Comparison of ENCODE assay signal across 22 cellular contexts in the genomic region with DNA sequence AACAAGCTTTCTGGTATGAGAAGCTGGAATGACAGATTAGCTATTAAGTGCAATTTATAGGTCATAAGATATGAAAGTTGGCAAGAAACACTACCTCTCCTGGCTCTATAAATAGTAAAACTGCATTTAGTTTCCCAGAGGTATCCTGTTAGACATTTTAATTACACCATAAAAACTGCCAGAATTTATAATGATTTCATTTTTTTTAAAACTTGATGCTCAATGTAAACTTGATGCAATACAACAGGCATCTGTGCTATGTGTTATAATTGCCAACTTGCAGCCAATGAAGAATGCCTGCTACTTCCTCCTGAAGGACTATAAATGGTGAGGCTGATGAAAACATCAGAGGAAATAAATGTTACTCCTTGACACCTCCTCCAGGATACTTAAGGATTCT.
DNase-seq lines count a peak whose midpoint lies in the region; ATAC-seq, FAIRE-seq and TF ChIP-seq lines count a peak whose summit lies in the region.
"Had no signal": no experiment of that assay in that cellular context is flagged by ENCODE, and none has a peak within 500 bp of the region (broad histone marks: within the 10 kb centered on the region; RNA-seq: fewer than 3 reads in every experiment).

No MANE protein-coding gene starts in this region.

- H3K27ac ChIP-seq in SK-N-SH (ENCODE audit: low read depth in 2 of 2, low read length in 1 of 2) (peak overlapping the region in 1 of 2 experiments; percentile 5; a peak in 1 of 4 replicates), PC-9 (peak overlapping the region; percentile 30; the same call in 1 of the 2 replicates), small intestine (ENCODE audit: low read depth in 1 of 2, low read length in 1 of 2) (no peak overlapping the region), ovary (no peak overlapping the region)
- H3K27ac ChIP-seq: A549, foreskin keratinocyte, skin epidermis, transverse colon had no signal

- DNase-seq in SK-N-SH (no peak), PC-9 (peak in 1 of 2 experiments; percentile 81), fibroblast of villous mesenchyme (ENCODE audit: low read depth) (peak; percentile 33), small intestine (peak; percentile 65), ovary (no peak), posterior cingulate gyrus (no peak)
- DNase-seq: activated CD4-positive, alpha-beta T cell treated with anti-CD3 and anti-CD28 coated beads, Interleukin-2, amount 10 ng/mL, durations not matched to agents 24 days and 14 days; activated naive CD4-positive, alpha-beta T cell treated with anti-CD3 and anti-CD28 coated beads, Interleukin-2, amount 10 ng/mL, durations not matched to agents 7 days and 5 days; CD8-positive, alpha-beta memory T cell; effector CD4-positive, alpha-beta T cell; H9; mammary epithelial cell; MV-4-11; SIG-M5; T-helper 9 cell; transverse colon had no signal

- H3K27me3 ChIP-seq in SK-N-SH (ENCODE audit: insufficient read depth) (no peaks in the 10 kb centered on the region), PC-9 (ENCODE audit: insufficient read depth, low read depth) (no peaks in the 10 kb centered on the region), small intestine (ENCODE audit: control insufficient read depth in 2 of 2, insufficient read depth in 2 of 2, low read length in 2 of 2) (no peaks in the 10 kb centered on the region), ovary (no peaks in the 10 kb centered on the region)
- H3K27me3 ChIP-seq: foreskin keratinocyte, transverse colon had no signal

- no peak for TF ChIP-seq RAD21 in SK-N-SH (IDR thresholded peaks at IDR 0.05; ENCODE audit: low read length)

- H3F3A ChIP-seq in SK-N-SH (replicated peaks; ENCODE audit: insufficient read depth) (no peaks in the 10 kb centered on the region), PC-9 (ENCODE audit: insufficient read depth, low read depth) (no peaks in the 10 kb centered on the region)

- ATAC-seq in SK-N-SH treated with all-trans-retinoic acid at 6 μM for 48 hours (peak; percentile 73), HG03521 (IDR thresholded peaks at IDR 0.05; ENCODE audit: unreplicated experiment) (no peak)
- ATAC-seq: A549; foreskin keratinocyte; stimulated activated memory B cell treated with anti-CD40 and anti-IgM and Interleukin-4, amounts not matched to agents 10 μg/mL and 1 μg/mL and 100 μg/mL, for 72 hours had no signal

- H3K4me2 ChIP-seq in SK-N-SH (no peak overlapping the region), PC-9 (no peak overlapping the region)
- H3K4me2 ChIP-seq: A549 had no signal

- H3K4me1 ChIP-seq in SK-N-SH (ENCODE audit: control insufficient read depth in 1 of 2, insufficient read depth in 2 of 2, low read depth in 1 of 2, low read length in 1 of 2) (peaks cover 4 to 15% of the 10 kb centered on the region in 2 experiments; a peak in 3 of 4 replicates), PC-9 (replicated peaks; ENCODE audit: insufficient read depth) (no peaks in the 10 kb centered on the region), small intestine (ENCODE audit: control insufficient read depth in 2 of 2, insufficient read depth in 1 of 2, low read depth in 1 of 2, low read length in 1 of 2) (peaks cover 3 to 17% of the 10 kb centered on the region in 2 donors), ovary (ENCODE audit: insufficient read depth) (no peaks in the 10 kb centered on the region)

- FAIRE-seq in small intestine (lab: Jason Lieb, UNC), result no peak
- FAIRE-seq: A549 had no signal

- no peak for TF ChIP-seq POLR2A in ovary (IDR thresholded peaks at IDR 0.05)

- H3K79me2 ChIP-seq in SK-N-SH (ENCODE audit: insufficient read depth) (no peaks in the 10 kb centered on the region), PC-9 (ENCODE audit: low read depth) (no peaks in the 10 kb centered on the region)

- POLR2A ChIA-PET in SK-N-SH (lab: Yijun Ruan, JAX), result no interaction called here
- POLR2A ChIA-PET in PC-9 (lab: Charles Lee; ENCODE audit: unreplicated experiment), result interaction anchor here (0.6 kb wide), 1 partner anchor 64 kb away, joined by 4 read pairs; no protein-coding TSS in a partner anchor

- H3K9me3 ChIP-seq in SK-N-SH, result no peaks in the 10 kb centered on the region
- H3K9me3 ChIP-seq in PC-9 (ENCODE audit: insufficient read depth, low read depth), result no peaks in the 10 kb centered on the region
- no peaks in the 10 kb centered on the region for H3K9me3 ChIP-seq in small intestine (ENCODE audit: control insufficient read depth, low read depth)
- no peaks in the 10 kb centered on the region for H3K9me3 ChIP-seq in ovary
- H3K9me3 ChIP-seq: A549, transverse colon had no signal

- H3K4me3 ChIP-seq in SK-N-SH (ENCODE audit: low read depth in 2 of 2, low read length in 1 of 2) (no peak overlapping the region), PC-9 (no peak overlapping the region), fibroblast of villous mesenchyme (ENCODE audit: low read depth, low read length) (no peak overlapping the region), small intestine (ENCODE audit: low read depth in 1 of 2, low read length in 2 of 2) (no peak overlapping the region), ovary (no peak overlapping the region)
- H3K4me3 ChIP-seq: A549, skin epidermis, transverse colon had no signal

- CTCF ChIA-PET in SK-N-SH (lab: Yijun Ruan, JAX) (interaction anchor here (0.7 to 1.5 kb wide), 4 partner anchors 8 to 129 kb away, joined by 3 read pairs; no protein-coding TSS in a partner anchor), PC-9 (lab: Charles Lee) (no interaction called here)

- intact Hi-C loops in PC-9 (cut with micrococcal nuclease; ENCODE audit: unreplicated experiment), result no loop called here
- intact Hi-C loops in ovary (cut with DNase I), result no loop called here
- intact Hi-C loops in posterior cingulate gyrus (cut with DNase I), result no loop called here

- BruUV-seq in PC-9 (replicated peaks; lab: Mats Ljungman, UMichigan), result no TSS peak

- TF ChIP-seq EP300 in SK-N-SH (IDR thresholded peaks at IDR 0.05; ENCODE audit: borderline replicate concordance in 1 of 2, low read depth in 1 of 2, low read length in 1 of 2) (no peak), ovary (IDR thresholded peaks at IDR 0.05) (no peak)

- H2AFZ ChIP-seq in SK-N-SH (ENCODE audit: low read depth) (no peak overlapping the region), PC-9 (no peak overlapping the region)

- H4K20me1 ChIP-seq in SK-N-SH (ENCODE audit: insufficient read depth) (no peaks in the 10 kb centered on the region), PC-9 (ENCODE audit: insufficient read depth) (no peaks in the 10 kb centered on the region)

- no peaks in the 10 kb centered on the region for H3K36me3 ChIP-seq in SK-N-SH (replicated peaks in 1 of 2; ENCODE audit: control insufficient read depth in 1 of 2, insufficient read depth in 2 of 2, low read length in 1 of 2)
- no peaks in the 10 kb centered on the region for H3K36me3 ChIP-seq in PC-9 (ENCODE audit: low read depth)
- no peaks in the 10 kb centered on the region for H3K36me3 ChIP-seq in small intestine (ENCODE audit: control insufficient read depth in 2 of 2, insufficient read depth in 2 of 2, low read length in 2 of 2)
- no peaks in the 10 kb centered on the region for H3K36me3 ChIP-seq in ovary
- H3K36me3 ChIP-seq: transverse colon had no signal

- H3K9ac ChIP-seq in SK-N-SH, result no peak overlapping the region

- no peak for TF ChIP-seq CTCF in SK-N-SH (IDR thresholded peaks at IDR 0.05)
- no peak for TF ChIP-seq CTCF in PC-9 (conservative IDR thresholded peaks at IDR 0.05)
- no peak for TF ChIP-seq CTCF in fibroblast of villous mesenchyme (IDR thresholded peaks at IDR 0.05; ENCODE audit: insufficient read depth, low read depth, low read length)
- no peak for TF ChIP-seq CTCF in ovary (IDR thresholded peaks at IDR 0.05)

- no peaks in the 10 kb centered on the region for H3K9me2 ChIP-seq in SK-N-SH
- no peaks in the 10 kb centered on the region for H3K9me2 ChIP-seq in PC-9 (ENCODE audit: insufficient read depth)

TF ChIP-seq in SK-N-SH treated with all-trans-retinoic acid at 6 μM for 48 hours, 23 proteins besides CTCF, POLR2A, EP300 and RAD21 (continues in another document):
- TF ChIP-seq, protein P1, sequence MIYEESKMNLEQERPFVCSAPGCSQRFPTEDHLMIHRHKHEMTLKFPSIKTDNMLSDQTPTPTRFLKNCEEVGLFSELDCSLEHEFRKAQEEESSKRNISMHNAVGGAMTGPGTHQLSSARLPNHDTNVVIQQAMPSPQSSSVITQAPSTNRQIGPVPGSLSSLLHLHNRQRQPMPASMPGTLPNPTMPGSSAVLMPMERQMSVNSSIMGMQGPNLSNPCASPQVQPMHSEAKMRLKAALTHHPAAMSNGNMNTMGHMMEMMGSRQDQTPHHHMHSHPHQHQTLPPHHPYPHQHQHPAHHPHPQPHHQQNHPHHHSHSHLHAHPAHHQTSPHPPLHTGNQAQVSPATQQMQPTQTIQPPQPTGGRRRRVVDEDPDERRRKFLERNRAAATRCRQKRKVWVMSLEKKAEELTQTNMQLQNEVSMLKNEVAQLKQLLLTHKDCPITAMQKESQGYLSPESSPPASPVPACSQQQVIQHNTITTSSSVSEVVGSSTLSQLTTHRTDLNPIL (CRISPR knock-in tag; IDR thresholded peaks at IDR 0.05; ENCODE audit: low read depth), result peak; percentile 65; the same call in 1 of the 2 replicates

TF ChIP-seq in SK-N-SH, 30 proteins besides CTCF, POLR2A, EP300 and RAD21 (continues in another document):
- TF ChIP-seq TAF1 (IDR thresholded peaks at IDR 0.05; ENCODE audit: borderline replicate concordance, low read depth, low read length) (no peak), SMC3 (IDR thresholded peaks at IDR 0.05; ENCODE audit: low read depth, low read length) (no peak), RFX5 (IDR thresholded peaks at IDR 0.05; ENCODE audit: low read length) (no peak), POLR2AphosphoS5 (IDR thresholded peaks at IDR 0.05; ENCODE audit: low read depth, low read length) (no peak), RXRA (IDR thresholded peaks at IDR 0.05; ENCODE audit: borderline replicate concordance, low read depth) (no peak)
- TF ChIP-seq, protein P2, sequence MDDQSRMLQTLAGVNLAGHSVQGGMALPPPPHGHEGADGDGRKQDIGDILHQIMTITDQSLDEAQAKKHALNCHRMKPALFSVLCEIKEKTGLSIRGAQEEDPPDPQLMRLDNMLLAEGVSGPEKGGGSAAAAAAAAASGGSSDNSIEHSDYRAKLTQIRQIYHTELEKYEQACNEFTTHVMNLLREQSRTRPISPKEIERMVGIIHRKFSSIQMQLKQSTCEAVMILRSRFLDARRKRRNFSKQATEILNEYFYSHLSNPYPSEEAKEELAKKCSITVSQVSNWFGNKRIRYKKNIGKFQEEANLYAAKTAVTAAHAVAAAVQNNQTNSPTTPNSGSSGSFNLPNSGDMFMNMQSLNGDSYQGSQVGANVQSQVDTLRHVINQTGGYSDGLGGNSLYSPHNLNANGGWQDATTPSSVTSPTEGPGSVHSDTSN (IDR thresholded peaks at IDR 0.05), result no peak
- TF ChIP-seq, protein P3, sequence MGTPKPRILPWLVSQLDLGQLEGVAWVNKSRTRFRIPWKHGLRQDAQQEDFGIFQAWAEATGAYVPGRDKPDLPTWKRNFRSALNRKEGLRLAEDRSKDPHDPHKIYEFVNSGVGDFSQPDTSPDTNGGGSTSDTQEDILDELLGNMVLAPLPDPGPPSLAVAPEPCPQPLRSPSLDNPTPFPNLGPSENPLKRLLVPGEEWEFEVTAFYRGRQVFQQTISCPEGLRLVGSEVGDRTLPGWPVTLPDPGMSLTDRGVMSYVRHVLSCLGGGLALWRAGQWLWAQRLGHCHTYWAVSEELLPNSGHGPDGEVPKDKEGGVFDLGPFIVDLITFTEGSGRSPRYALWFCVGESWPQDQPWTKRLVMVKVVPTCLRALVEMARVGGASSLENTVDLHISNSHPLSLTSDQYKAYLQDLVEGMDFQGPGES (IDR thresholded peaks at IDR 0.05; ENCODE audit: low read depth, low read length), result no peak

Comparison
In these comparisons a context has a peak if more than half of its experiments do, and no peak if none do; other contexts are left out.
1. DNase-seq: peak in fibroblast of villous mesenchyme (single experiment) and small intestine (single experiment); none in SK-N-SH (single experiment), ovary (0 of 5) and posterior cingulate gyrus (0 of 10).